Comparison of ENCODE assay signal across 1 cellular context in the genomic region with DNA sequence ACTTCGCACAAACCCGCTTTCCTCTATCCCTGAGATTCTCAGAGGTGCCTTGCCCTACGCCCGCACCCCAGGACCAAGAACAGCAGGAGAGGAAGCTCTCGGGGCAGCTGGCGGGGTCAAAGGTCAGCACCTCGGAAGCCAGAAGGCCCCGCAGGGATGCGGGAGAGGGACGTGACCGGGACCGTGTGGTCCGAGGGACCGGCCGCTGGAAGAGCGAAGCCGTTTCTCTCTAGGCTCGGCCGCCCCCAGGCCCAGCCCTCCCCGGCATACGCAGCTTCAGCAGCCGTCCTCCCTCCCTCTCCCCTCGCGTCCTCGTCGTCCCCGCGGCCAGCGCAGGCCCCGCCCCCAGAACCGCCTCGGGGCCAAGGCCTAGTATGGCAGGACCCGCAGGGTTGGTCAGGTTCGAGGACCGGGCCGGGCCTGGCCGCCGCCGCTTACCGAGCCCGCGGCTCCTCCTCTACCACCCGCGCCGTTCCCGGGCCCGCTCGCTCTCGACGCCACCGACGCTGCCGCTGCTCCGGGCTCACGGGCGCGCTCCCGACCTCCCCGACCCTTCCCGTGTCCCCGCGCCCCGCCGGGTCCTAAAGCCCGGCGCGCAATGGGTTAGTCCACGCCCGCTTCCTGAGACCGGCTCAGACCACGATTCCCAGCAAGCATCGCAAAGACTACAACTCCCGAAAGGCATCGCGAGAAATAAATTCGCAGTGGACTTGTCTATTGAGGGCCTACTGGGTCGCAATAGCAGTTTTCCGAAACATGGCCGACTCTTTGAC.
TF ChIP-seq lines count a peak whose summit lies in the region.

A gene with protein sequence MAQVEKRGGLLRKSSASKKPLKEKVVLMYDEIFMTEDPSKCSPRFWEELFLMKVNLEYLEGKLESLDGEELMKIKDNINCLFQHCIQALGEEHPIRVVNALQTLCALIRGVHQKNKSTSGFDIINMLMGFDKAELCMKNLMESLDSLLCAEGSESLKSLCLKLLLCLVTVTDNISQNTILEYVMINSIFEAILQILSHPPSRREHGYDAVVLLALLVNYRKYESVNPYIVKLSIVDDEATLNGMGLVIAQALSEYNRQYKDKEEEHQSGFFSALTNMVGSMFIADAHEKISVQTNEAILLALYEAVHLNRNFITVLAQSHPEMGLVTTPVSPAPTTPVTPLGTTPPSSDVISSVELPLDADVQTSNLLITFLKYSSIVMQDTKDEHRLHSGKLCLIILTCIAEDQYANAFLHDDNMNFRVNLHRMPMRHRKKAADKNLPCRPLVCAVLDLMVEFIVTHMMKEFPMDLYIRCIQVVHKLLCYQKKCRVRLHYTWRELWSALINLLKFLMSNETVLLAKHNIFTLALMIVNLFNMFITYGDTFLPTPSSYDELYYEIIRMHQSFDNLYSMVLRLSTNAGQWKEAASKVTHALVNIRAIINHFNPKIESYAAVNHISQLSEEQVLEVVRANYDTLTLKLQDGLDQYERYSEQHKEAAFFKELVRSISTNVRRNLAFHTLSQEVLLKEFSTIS (minus strand): TSS at position 527 of the 773 bp plus-strand sequence. CDS start 16,059 bp downstream, outside the sequence.

TF ChIP-seq in HepG2, 621 proteins besides CTCF, POLR2A, EP300 and RAD21 (continued from another document and continues in another):
- TF ChIP-seq GTF2F1 (IDR thresholded peaks at IDR 0.05; ENCODE audit: low read length) = no peak
- no peak for TF ChIP-seq MTA3 (CRISPR knock-in tag; IDR thresholded peaks at IDR 0.05)
- peak; percentile 61; the same call in 1 of the 2 replicates for TF ChIP-seq SRY (CRISPR knock-in tag; IDR thresholded peaks at IDR 0.05)
- TF ChIP-seq, protein P1, sequence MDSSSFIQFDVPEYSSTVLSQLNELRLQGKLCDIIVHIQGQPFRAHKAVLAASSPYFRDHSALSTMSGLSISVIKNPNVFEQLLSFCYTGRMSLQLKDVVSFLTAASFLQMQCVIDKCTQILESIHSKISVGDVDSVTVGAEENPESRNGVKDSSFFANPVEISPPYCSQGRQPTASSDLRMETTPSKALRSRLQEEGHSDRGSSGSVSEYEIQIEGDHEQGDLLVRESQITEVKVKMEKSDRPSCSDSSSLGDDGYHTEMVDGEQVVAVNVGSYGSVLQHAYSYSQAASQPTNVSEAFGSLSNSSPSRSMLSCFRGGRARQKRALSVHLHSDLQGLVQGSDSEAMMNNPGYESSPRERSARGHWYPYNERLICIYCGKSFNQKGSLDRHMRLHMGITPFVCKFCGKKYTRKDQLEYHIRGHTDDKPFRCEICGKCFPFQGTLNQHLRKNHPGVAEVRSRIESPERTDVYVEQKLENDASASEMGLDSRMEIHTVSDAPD (CRISPR knock-in tag; IDR thresholded peaks at IDR 0.05) = peak; percentile 64; the same call in 1 of the 2 replicates
- no peak for TF ChIP-seq ZNF260 (CRISPR knock-in tag; IDR thresholded peaks at IDR 0.05; ENCODE audit: borderline replicate concordance, low read depth)
- no peak for TF ChIP-seq ZNF557 (CRISPR knock-in tag; IDR thresholded peaks at IDR 0.05)
- TF ChIP-seq, protein P2, sequence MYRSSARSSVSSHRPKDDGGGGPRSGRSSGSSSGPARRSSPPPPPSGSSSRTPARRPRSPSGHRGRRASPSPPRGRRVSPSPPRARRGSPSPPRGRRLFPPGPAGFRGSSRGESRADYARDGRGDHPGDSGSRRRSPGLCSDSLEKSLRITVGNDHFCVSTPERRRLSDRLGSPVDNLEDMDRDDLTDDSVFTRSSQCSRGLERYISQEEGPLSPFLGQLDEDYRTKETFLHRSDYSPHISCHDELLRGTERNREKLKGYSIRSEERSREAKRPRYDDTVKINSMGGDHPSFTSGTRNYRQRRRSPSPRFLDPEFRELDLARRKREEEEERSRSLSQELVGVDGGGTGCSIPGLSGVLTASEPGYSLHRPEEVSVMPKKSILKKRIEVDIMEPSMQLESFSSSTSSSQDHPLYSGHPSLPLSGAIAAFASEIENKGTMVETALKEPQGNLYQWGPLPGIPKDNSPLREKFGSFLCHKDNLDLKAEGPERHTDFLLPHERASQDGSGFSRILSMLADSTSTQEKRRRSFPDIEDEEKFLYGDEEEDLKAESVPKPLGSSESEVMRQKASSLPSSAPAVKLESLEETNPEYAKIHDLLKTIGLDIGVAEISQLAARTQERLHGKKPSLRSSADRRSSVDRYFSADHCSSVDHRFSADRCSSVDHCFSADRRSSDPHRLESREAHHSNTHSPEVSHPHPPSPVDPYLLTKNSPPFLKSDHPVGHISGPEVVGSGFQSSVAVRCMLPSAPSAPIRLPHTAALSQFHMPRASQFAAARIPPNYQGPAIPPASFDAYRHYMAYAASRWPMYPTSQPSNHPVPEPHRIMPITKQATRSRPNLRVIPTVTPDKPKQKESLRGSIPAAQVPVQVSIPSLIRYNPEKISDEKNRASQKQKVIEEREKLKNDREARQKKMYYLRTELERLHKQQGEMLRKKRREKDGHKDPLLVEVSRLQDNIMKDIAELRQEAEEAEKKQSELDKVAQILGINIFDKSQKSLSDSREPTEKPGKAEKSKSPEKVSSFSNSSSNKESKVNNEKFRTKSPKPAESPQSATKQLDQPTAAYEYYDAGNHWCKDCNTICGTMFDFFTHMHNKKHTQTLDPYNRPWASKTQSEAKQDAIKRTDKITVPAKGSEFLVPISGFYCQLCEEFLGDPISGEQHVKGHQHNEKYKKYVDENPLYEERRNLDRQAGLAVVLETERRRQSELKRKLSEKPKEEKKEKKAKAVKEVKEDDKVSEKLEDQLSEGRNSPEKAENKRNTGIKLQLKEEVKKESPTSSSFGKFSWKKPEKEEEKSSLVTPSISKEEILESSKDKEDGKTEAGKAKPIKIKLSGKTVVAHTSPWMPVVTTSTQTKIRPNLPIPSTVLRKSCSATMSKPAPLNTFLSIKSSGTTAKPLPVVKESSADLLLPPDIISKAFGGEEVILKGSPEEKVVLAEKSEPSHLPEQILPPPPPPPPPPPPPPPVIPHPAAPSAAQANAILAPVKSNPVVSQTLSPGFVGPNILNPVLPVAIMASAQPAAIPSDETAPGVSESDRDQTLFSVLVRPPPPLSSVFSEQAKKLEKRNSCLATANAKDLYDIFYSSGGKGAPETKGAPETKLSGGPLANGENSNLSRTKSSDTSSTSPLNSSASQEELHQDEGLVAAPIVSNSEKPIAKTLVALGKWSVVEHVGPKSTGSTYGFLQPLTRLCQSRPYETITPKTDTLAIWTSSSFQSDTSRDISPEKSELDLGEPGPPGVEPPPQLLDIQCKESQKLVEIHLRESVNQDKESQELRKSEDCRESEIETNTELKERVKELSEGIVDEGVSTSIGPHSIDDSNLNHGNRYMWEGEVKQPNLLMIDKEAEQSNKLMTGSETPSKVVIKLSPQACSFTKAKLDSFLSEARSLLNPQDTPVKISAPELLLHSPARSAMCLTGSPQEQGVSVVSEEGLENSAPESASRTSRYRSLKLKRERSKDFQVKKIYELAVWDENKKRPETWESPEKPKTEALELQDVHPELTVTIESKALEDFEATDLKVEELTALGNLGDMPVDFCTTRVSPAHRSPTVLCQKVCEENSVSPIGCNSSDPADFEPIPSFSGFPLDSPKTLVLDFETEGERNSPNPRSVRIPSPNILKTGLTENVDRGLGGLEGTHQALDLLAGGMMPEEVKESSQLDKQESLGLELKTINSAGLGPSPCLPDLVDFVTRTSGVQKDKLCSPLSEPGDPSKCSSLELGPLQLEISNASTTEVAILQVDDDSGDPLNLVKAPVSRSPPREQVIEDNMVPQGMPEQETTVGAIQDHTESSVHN (CRISPR knock-in tag; IDR thresholded peaks at IDR 0.05) = no peak; the same call in 1 of the 2 replicates
- no peak for TF ChIP-seq PHF5A (CRISPR knock-in tag; IDR thresholded peaks at IDR 0.05; ENCODE audit: low read depth, unreplicated experiment)
- TF ChIP-seq CREM (IDR thresholded peaks at IDR 0.05) = peak; percentile 91
- no peak for TF ChIP-seq CREM (CRISPR knock-in tag; IDR thresholded peaks at IDR 0.05)
- TF ChIP-seq TOPORS (CRISPR knock-in tag; IDR thresholded peaks at IDR 0.05) = peak; percentile 79; the same call in 1 of the 2 replicates
- peak; percentile 81; the same call in 1 of the 2 replicates for TF ChIP-seq ZFP41 (CRISPR knock-in tag; IDR thresholded peaks at IDR 0.05; ENCODE audit: borderline replicate concordance)
- TF ChIP-seq, protein P3, sequence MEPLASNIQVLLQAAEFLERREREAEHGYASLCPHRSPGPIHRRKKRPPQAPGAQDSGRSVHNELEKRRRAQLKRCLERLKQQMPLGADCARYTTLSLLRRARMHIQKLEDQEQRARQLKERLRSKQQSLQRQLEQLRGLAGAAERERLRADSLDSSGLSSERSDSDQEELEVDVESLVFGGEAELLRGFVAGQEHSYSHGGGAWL (CRISPR knock-in tag; IDR thresholded peaks at IDR 0.05) = peak; percentile 86
- TF ChIP-seq CBX1 (IDR thresholded peaks at IDR 0.05; ENCODE audit: low read depth) = no peak
- peak; percentile 86 for TF ChIP-seq ZNF607 (CRISPR knock-in tag; IDR thresholded peaks at IDR 0.05; ENCODE audit: borderline replicate concordance)
- peak; percentile 77; the same call in 1 of the 2 replicates for TF ChIP-seq MZF1 (CRISPR knock-in tag; IDR thresholded peaks at IDR 0.05; ENCODE audit: borderline replicate concordance)
- peak; percentile 92 for TF ChIP-seq HNRNPK (IDR thresholded peaks at IDR 0.05; ENCODE audit: low read depth, low read length, poor library complexity, severe bottlenecking)
- TF ChIP-seq, protein P4, sequence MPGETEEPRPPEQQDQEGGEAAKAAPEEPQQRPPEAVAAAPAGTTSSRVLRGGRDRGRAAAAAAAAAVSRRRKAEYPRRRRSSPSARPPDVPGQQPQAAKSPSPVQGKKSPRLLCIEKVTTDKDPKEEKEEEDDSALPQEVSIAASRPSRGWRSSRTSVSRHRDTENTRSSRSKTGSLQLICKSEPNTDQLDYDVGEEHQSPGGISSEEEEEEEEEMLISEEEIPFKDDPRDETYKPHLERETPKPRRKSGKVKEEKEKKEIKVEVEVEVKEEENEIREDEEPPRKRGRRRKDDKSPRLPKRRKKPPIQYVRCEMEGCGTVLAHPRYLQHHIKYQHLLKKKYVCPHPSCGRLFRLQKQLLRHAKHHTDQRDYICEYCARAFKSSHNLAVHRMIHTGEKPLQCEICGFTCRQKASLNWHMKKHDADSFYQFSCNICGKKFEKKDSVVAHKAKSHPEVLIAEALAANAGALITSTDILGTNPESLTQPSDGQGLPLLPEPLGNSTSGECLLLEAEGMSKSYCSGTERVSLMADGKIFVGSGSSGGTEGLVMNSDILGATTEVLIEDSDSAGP (CRISPR knock-in tag; IDR thresholded peaks at IDR 0.05; ENCODE audit: borderline replicate concordance) = peak; percentile 96; the same call in 1 of the 2 replicates
- TF ChIP-seq RCOR2 (CRISPR knock-in tag; IDR thresholded peaks at IDR 0.05) = no peak
- no peak for TF ChIP-seq SRSF4 (IDR thresholded peaks at IDR 0.05; ENCODE audit: low read depth, low read length, poor library complexity, severe bottlenecking)
- TF ChIP-seq ZNF235 (CRISPR knock-in tag; IDR thresholded peaks at IDR 0.05; ENCODE audit: borderline replicate concordance) = no peak; the same call in 1 of the 2 replicates
- TF ChIP-seq RXRA (CRISPR knock-in tag; IDR thresholded peaks at IDR 0.05) = peak; percentile 61
- TF ChIP-seq, protein P5, sequence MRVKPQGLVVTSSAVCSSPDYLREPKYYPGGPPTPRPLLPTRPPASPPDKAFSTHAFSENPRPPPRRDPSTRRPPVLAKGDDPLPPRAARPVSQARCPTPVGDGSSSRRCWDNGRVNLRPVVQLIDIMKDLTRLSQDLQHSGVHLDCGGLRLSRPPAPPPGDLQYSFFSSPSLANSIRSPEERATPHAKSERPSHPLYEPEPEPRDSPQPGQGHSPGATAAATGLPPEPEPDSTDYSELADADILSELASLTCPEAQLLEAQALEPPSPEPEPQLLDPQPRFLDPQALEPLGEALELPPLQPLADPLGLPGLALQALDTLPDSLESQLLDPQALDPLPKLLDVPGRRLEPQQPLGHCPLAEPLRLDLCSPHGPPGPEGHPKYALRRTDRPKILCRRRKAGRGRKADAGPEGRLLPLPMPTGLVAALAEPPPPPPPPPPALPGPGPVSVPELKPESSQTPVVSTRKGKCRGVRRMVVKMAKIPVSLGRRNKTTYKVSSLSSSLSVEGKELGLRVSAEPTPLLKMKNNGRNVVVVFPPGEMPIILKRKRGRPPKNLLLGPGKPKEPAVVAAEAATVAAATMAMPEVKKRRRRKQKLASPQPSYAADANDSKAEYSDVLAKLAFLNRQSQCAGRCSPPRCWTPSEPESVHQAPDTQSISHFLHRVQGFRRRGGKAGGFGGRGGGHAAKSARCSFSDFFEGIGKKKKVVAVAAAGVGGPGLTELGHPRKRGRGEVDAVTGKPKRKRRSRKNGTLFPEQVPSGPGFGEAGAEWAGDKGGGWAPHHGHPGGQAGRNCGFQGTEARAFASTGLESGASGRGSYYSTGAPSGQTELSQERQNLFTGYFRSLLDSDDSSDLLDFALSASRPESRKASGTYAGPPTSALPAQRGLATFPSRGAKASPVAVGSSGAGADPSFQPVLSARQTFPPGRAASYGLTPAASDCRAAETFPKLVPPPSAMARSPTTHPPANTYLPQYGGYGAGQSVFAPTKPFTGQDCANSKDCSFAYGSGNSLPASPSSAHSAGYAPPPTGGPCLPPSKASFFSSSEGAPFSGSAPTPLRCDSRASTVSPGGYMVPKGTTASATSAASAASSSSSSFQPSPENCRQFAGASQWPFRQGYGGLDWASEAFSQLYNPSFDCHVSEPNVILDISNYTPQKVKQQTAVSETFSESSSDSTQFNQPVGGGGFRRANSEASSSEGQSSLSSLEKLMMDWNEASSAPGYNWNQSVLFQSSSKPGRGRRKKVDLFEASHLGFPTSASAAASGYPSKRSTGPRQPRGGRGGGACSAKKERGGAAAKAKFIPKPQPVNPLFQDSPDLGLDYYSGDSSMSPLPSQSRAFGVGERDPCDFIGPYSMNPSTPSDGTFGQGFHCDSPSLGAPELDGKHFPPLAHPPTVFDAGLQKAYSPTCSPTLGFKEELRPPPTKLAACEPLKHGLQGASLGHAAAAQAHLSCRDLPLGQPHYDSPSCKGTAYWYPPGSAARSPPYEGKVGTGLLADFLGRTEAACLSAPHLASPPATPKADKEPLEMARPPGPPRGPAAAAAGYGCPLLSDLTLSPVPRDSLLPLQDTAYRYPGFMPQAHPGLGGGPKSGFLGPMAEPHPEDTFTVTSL (CRISPR knock-in tag; IDR thresholded peaks at IDR 0.05; ENCODE audit: borderline replicate concordance) = peak; percentile 62; the same call in 1 of the 2 replicates
- no peak; the same call in 1 of the 2 replicates for TF ChIP-seq ZBTB21 (CRISPR knock-in tag; IDR thresholded peaks at IDR 0.05)
- TF ChIP-seq ZNF136 (CRISPR knock-in tag; IDR thresholded peaks at IDR 0.05; ENCODE audit: low read depth) = no peak
- TF ChIP-seq HOXA9 (CRISPR knock-in tag; IDR thresholded peaks at IDR 0.05; ENCODE audit: borderline replicate concordance) = no peak; the same call in 1 of the 2 replicates
